In genomic region chr2:37688771-37689468, GRCh38 we compare ENCODE assay signal across 11 cellular contexts. TPM values are rescaled to one million over a fixed set of nuclear protein-coding genes. Genes with fewer than 3 reads are reported as not detected.
DNase-seq lines count a peak whose midpoint lies in the region; ATAC-seq and TF ChIP-seq lines count a peak whose summit lies in the region.
"Had no signal": no experiment of that assay in that cellular context is flagged by ENCODE, and none has a peak within 500 bp of the region (broad histone marks: within the 10 kb centered on the region; RNA-seq: fewer than 3 reads in every experiment).

No MANE protein-coding gene starts in this region.

- TF ChIP-seq CTCF in AG04449 (IDR thresholded peaks at IDR 0.05; ENCODE audit: insufficient read depth, low read length, missing control alignments) (no peak), esophagus muscularis mucosa (IDR thresholded peaks at IDR 0.05) (no peak), spleen (IDR thresholded peaks at IDR 0.05 in 8 of 11, conservative IDR thresholded peaks at IDR 0.05 in 3 of 11) (no peak)

- H3K4me1 ChIP-seq in esophagus muscularis mucosa (peaks cover 11 to 28% (median 26%) of the 10 kb centered on the region in 4 donors), muscle layer of duodenum (ENCODE audit: control insufficient read depth in 1 of 2, insufficient read depth in 2 of 2, low read length in 2 of 2) (no peaks in the 10 kb centered on the region), spleen (peaks cover 0 to 8% (median 2%) of the 10 kb centered on the region in 6 donors)

- POLR2A ChIA-PET in AG04449 (lab: Yijun Ruan, JAX), result interaction anchor here (1.4 to 1.5 kb wide), 2 partner anchors 19 to 88 kb away, joined by 5 to 8 read pairs; no protein-coding TSS in a partner anchor

- H3K27me3 ChIP-seq in esophagus muscularis mucosa (no peaks in the 10 kb centered on the region), muscle layer of duodenum (ENCODE audit: low read depth, low read length) (no peaks in the 10 kb centered on the region), spleen (replicated peaks in 1 of 7) (no peaks in the 10 kb centered on the region)

- intact Hi-C loops in esophagus muscularis mucosa (cut with DNase I), result no loop called here
- intact Hi-C loops in spleen (cut with DNase I; ENCODE audit: low total_unique reads), result no loop called here

- TF ChIP-seq EP300 in esophagus muscularis mucosa (IDR thresholded peaks at IDR 0.05), result peak; percentile 38

- H3K27ac ChIP-seq in esophagus muscularis mucosa (replicated peaks in 1 of 4) (peak overlapping the region; percentile 68 to 83 (median 80)), muscle layer of duodenum (ENCODE audit: low read length) (peak overlapping the region; percentile 82), spleen (no peak overlapping the region)

- no peak for TF ChIP-seq POLR2A in esophagus muscularis mucosa (IDR thresholded peaks at IDR 0.05; ENCODE audit: low read depth)
- no peak for TF ChIP-seq POLR2A in spleen (IDR thresholded peaks at IDR 0.05)

- DNase-seq in AG04449 (ENCODE audit: low read depth, low spot score) (peak; percentile 51), NCI-H460 (ENCODE audit: extremely low read depth, low read depth) (peak; percentile 60), esophagus muscularis mucosa (ENCODE audit: extremely low spot score) (no peak), NK-92 (lab: John Stamatoyannopoulos, UW; ENCODE audit: unreplicated experiment) (no peak), spleen (no peak)
- DNase-seq: activated B cell treated with CpG ODN at 0.5 μM for 24 hours, NCI-H2107 had no signal

- CTCF ChIA-PET in AG04449 (lab: Yijun Ruan, JAX), result interaction anchor here (1.3 kb wide), 1 partner anchor 18 kb away, joined by 3 read pairs; no protein-coding TSS in a partner anchor

- no peaks in the 10 kb centered on the region for H3K9me3 ChIP-seq in esophagus muscularis mucosa
- no peaks in the 10 kb centered on the region for H3K9me3 ChIP-seq in muscle layer of duodenum (ENCODE audit: control insufficient read depth in 1 of 2, low read length in 2 of 2)
- no peaks in the 10 kb centered on the region for H3K9me3 ChIP-seq in spleen

- WGBS in esophagus muscularis mucosa, result 37% methylated on average over 10 of the region's 10 CpGs
- WGBS in spleen, 5 donors, result 74 to 89% (median 83%) methylated on average over 10 of the region's 10 CpGs

- H3K36me3 ChIP-seq in esophagus muscularis mucosa (no peaks in the 10 kb centered on the region), muscle layer of duodenum (ENCODE audit: control insufficient read depth in 1 of 2, insufficient read depth in 2 of 2, low read length in 2 of 2) (no peaks in the 10 kb centered on the region), spleen (no peaks in the 10 kb centered on the region)

- no peak for ATAC-seq in HG03108 (IDR thresholded peaks at IDR 0.05; ENCODE audit: unreplicated experiment)
- ATAC-seq in GM21786 (IDR thresholded peaks at IDR 0.05; ENCODE audit: unreplicated experiment), result no peak
- ATAC-seq: stimulated activated memory B cell treated with anti-CD40 and anti-IgM and Interleukin-4, amounts not matched to agents 10 μg/mL and 1 μg/mL and 100 μg/mL, for 72 hours had no signal

- H3K4me3 ChIP-seq in AG04449 (ENCODE audit: low read depth, low read length) (no peak overlapping the region), esophagus muscularis mucosa (peak overlapping the region in 1 of 4 donors; percentile 14), muscle layer of duodenum (ENCODE audit: low read depth in 1 of 2, low read length in 2 of 2) (no peak overlapping the region), spleen (no peak overlapping the region)

RNA-seq across cellular contexts. Expression of gene CDC42EP3, which starts 17.5 kb away (rescaled TPM):
- total RNA-seq in NCI-H460 (2014; rRNA removed; shearing (Covaris generic)), result 13.7 and 17.8 TPM in 2 replicates
- polyA plus RNA-seq in NCI-H460 (2014; cell fraction: nucleus; rRNA removed), result 1.9 and 12.9 TPM in 2 replicates
- 100 to 1,000 TPM in 2 of 4 donors, 10 to 100 TPM in 2; 67.7 to 217 (median 112) TPM for total RNA-seq in esophagus muscularis mucosa
- total RNA-seq in spleen, result 10 to 100 TPM; 30.2 to 57.2 (median 44.8) TPM
- polyA plus RNA-seq in spleen, result 10 to 100 TPM in 1 of 3 donors, 1 to 10 TPM in 2; 9.5 to 13.3 (median 9.7) TPM

Comparison
In these comparisons a context has a peak if more than half of its experiments do, and no peak if none do; other contexts are left out.
1. DNase-seq: peak in AG04449 (single experiment) and NCI-H460 (single experiment); none in esophagus muscularis mucosa (single experiment), NK-92 (single experiment) and spleen (single experiment).
2. H3K27ac ChIP-seq: peak in esophagus muscularis mucosa (4 of 4) and muscle layer of duodenum (single experiment); none in spleen (0 of 8).